Comparison of ENCODE assay signal across 8 cellular contexts in the genomic region with DNA sequence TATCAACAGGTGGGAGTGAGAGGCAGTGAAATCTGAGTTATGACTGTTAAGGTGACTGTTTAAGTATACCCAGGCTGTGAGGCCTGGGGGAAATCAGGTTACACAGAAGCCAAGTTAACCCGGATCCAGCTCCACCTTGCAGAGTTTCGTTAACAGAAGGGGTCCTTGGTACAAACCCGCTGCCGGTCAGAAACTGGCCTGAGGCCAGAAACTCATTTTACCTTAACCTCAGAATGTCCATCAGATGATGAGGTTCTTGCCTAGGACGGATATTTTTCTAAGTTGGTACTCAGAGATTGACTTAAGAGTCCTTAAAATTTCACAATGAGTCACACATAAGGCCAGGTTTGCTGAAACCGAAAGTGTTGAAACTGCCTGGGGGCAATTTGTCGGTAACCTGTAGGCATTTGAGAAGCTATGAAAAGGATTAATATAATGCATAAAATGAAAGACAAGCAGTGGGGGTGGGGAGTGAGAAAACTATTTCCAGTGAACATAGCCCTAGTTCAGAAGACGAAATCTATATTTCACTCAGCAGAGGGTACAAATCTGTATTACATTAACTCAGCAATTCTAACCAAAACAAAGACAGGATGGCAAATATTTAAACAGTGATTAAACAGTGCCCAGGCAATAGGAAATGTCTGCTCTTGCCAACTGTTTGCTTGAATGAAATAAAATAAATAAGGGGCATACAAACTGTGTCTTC.
DNase-seq lines count a peak whose midpoint lies in the region; ATAC-seq and TF ChIP-seq lines count a peak whose summit lies in the region.

No MANE protein-coding gene starts in this region.

- H3K27me3 ChIP-seq in CD4-positive, CD25-positive, alpha-beta regulatory T cell (ENCODE audit: control insufficient read depth, insufficient read depth, low read length) = no peaks in the 10 kb centered on the region
- no peaks in the 10 kb centered on the region for H3K27me3 ChIP-seq in ascending aorta

- TF ChIP-seq CTCF in VCaP (conservative IDR thresholded peaks at IDR 0.05) = no peak
- no peak for TF ChIP-seq CTCF in ascending aorta (IDR thresholded peaks at IDR 0.05)

- peak overlapping the region; percentile 89 to 98 (median 94) for H3K27ac Mint-ChIP-seq in CD4-positive, CD25-positive, alpha-beta regulatory T cell

- peak; percentile 82 to 87 for ATAC-seq in CD4-positive, CD25-positive, alpha-beta regulatory T cell (ENCODE audit: low read depth in 2 of 2)
- ATAC-seq in GM21390 (IDR thresholded peaks at IDR 0.05; ENCODE audit: unreplicated experiment) = peak; percentile 53

- no peaks in the 10 kb centered on the region for H3K36me3 ChIP-seq in CD4-positive, CD25-positive, alpha-beta regulatory T cell (ENCODE audit: control insufficient read depth, insufficient read depth, low read length)
- no peaks in the 10 kb centered on the region for H3K36me3 ChIP-seq in ascending aorta

- peak; percentile 11 to 92 (median 60) for DNase-seq in CD4-positive, CD25-positive, alpha-beta regulatory T cell
- DNase-seq in Jurkat, Clone E6-1 (ENCODE audit: low read depth, low spot score) = peak; percentile 46
- DNase-seq in epithelial cell of prostate (ENCODE audit: low read depth, low spot score) = peak; percentile 75
- peak; percentile 13 for DNase-seq in stimulated activated CD8-positive, alpha-beta memory T cell treated with anti-CD3 and anti-CD28 coated beads, Interleukin-4, amount 100 ng/mL, for 24 hours (ENCODE audit: low read depth)
- no peak for DNase-seq in inferior parietal cortex (ENCODE audit: extremely low spot score)
- DNase-seq in ascending aorta (ENCODE audit: low spot score in 2 of 2) = no peak

- peak overlapping the region; percentile 86 for H3K4me3 ChIP-seq in CD4-positive, CD25-positive, alpha-beta regulatory T cell (ENCODE audit: low read depth, low read length)
- no peak overlapping the region for H3K4me3 ChIP-seq in Jurkat, Clone E6-1 (ENCODE audit: low read length)
- H3K4me3 ChIP-seq in ascending aorta = peak overlapping the region in 1 of 2 donors; percentile 41

- peaks cover 29 to 52% (median 45%) of the 10 kb centered on the region in 4 donors for H3K4me1 Mint-ChIP-seq in CD4-positive, CD25-positive, alpha-beta regulatory T cell

- peaks cover 38% of the 10 kb centered on the region for H3K4me1 ChIP-seq in CD4-positive, CD25-positive, alpha-beta regulatory T cell (ENCODE audit: control insufficient read depth, insufficient read depth, low read length, poor library complexity, severe bottlenecking)
- no peaks in the 10 kb centered on the region for H3K4me1 ChIP-seq in ascending aorta

- H3K9me3 Mint-ChIP-seq in CD4-positive, CD25-positive, alpha-beta regulatory T cell = no peaks in the 10 kb centered on the region

- intact Hi-C loops in ascending aorta (cut with DNase I) = no loop called here

- no peaks in the 10 kb centered on the region for H3K9me3 ChIP-seq in CD4-positive, CD25-positive, alpha-beta regulatory T cell (ENCODE audit: control insufficient read depth in 2 of 2, low read length in 2 of 2)
- no peaks in the 10 kb centered on the region for H3K9me3 ChIP-seq in ascending aorta

- H3K4me3 Mint-ChIP-seq in CD4-positive, CD25-positive, alpha-beta regulatory T cell = peak overlapping the region; percentile 23 to 80 (median 64)

- peaks cover 4% of the 10 kb centered on the region for H3K36me3 Mint-ChIP-seq in CD4-positive, CD25-positive, alpha-beta regulatory T cell

- peaks cover 15% of the 10 kb centered on the region for H3K27me3 Mint-ChIP-seq in CD4-positive, CD25-positive, alpha-beta regulatory T cell

- H3K27ac ChIP-seq in CD4-positive, CD25-positive, alpha-beta regulatory T cell (ENCODE audit: insufficient read depth, low read length, poor library complexity, severe bottlenecking) = peak overlapping the region; percentile 80
- H3K27ac ChIP-seq in VCaP (peak overlapping the region; percentile 84), epithelial cell of prostate (no peak overlapping the region), ascending aorta (peak overlapping the region in 1 of 2 donors; percentile 33)

Comparison
In these comparisons a context has a peak if more than half of its experiments do, and no peak if none do; other contexts are left out.
1. DNase-seq: peak in CD4-positive, CD25-positive, alpha-beta regulatory T cell (3 of 3), Jurkat, Clone E6-1 (single experiment), epithelial cell of prostate (single experiment) and stimulated activated CD8-positive, alpha-beta memory T cell treated with anti-CD3 and anti-CD28 coated beads, Interleukin-4, amount 100 ng/mL, for 24 hours (single experiment); none in inferior parietal cortex (single experiment) and ascending aorta (0 of 2).